In the genomic region with DNA sequence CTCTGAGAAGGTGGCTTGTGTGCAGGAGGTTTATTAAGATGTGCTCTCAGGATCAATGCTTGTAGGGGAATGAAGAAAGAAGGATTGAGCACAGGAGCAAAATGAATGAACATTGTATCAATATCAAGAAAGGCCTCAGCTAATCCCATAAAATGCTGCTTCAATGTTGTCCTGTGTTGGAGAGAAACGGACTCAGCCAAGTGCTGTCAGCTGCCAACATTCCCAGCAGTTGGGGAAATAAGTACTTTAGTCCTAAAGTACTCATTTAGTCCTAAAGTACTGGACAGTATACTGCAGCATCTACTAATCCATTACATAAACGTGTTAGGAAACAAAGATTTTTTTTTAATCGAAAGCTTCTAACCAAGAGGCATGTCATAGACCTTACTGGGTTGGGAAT, we compare ENCODE assay signal across 26 cellular contexts.
"Had no signal": no experiment of that assay in that cellular context is flagged by ENCODE, and none has a peak within 500 bp of the region (broad histone marks: within the 10 kb centered on the region; RNA-seq: fewer than 3 reads in every experiment).

No MANE protein-coding gene starts in this region.

- DNase-seq: naive thymus-derived CD8-positive, alpha-beta T cell; nephron progenitor cell; nucleus accumbens; posterior cingulate gyrus; psoas muscle; right cardiac atrium; right lobe of liver; sigmoid colon; small intestine; stimulated activated CD4-positive, alpha-beta T cell treated with anti-CD3 and anti-CD28 coated beads, Interleukin-15, amount 100 ng/mL, for 24 hours; stimulated activated CD4-positive, alpha-beta T cell treated with anti-CD3 and anti-CD28 coated beads, Interleukin-2, amount 100 ng/mL, for 24 hours; stimulated activated CD4-positive, alpha-beta T cell treated with anti-CD3 and anti-CD28 coated beads, Interleukin-2, amount 100 ng/mL, for 48 hours; stimulated activated CD4-positive, alpha-beta T cell treated with anti-CD3 and anti-CD28 coated beads, Interleukin-4, amount 100 ng/mL, for 24 hours; stimulated activated naive B cell treated with anti-CD40 and anti-IgM and Interleukin-4, amounts not matched to agents 10 μg/mL and 1 μg/mL and 100 μg/mL, for 72 hours; stimulated activated naive CD4-positive, alpha-beta T cell treated with Interleukin-2 at 50 U/mL for 16 hours; stomach; testis; tibial artery; transverse colon; upper lobe of right lung; uterus had no signal

- H3K27me3 ChIP-seq: neutrophil, right lobe of liver, sigmoid colon, stomach, suprapubic skin, testis, tibial artery, transverse colon, upper lobe of right lung, uterus had no signal

- H3K27ac ChIP-seq: parathyroid adenoma, psoas muscle, right lobe of liver, sigmoid colon, stomach, suprapubic skin, testis, tibial artery, transverse colon, upper lobe of right lung, uterus had no signal

- FAIRE-seq: small intestine had no signal

- ATAC-seq: naive thymus-derived CD8-positive, alpha-beta T cell; natural killer cell treated with Interleukin-12 subunit alpha and Interleukin-12 subunit beta and Interleukin-15 and Interleukin-18, amount 100 ng/mL, for 72 hours; psoas muscle; right cardiac atrium; right lobe of liver; stimulated activated effector memory CD8-positive, alpha-beta T cell treated with anti-CD3 and anti-CD28 coated beads, Interleukin-12 subunit alpha, Interleukin-12 subunit beta, amount 100 ng/mL, for 72 hours; stimulated activated naive B cell treated with anti-CD40 and anti-IgM and Interleukin-4, amounts not matched to agents 10 μg/mL and 1 μg/mL and 100 μg/mL, for 72 hours; upper lobe of right lung had no signal

- H3K9me3 ChIP-seq: neutrophil, psoas muscle, right lobe of liver, sigmoid colon, stomach, suprapubic skin, testis, tibial artery, transverse colon, upper lobe of right lung, uterus had no signal

- H3K4me1 ChIP-seq: parathyroid adenoma, psoas muscle, right lobe of liver, sigmoid colon, stomach, suprapubic skin, testis, tibial artery, upper lobe of right lung, uterus had no signal

- H3K36me3 ChIP-seq: neutrophil, right lobe of liver, sigmoid colon, stomach, suprapubic skin, tibial artery, transverse colon, upper lobe of right lung, uterus had no signal

- H3K4me3 ChIP-seq: psoas muscle, right lobe of liver, sigmoid colon, stomach, suprapubic skin, testis, tibial artery, transverse colon, upper lobe of right lung, uterus had no signal
